In genomic region chr2:155599834-155600233, GRCh38 we compare ENCODE assay signal across 22 cellular contexts.
"Had no signal": no experiment of that assay in that cellular context is flagged by ENCODE, and none has a peak within 500 bp of the region (broad histone marks: within the 10 kb centered on the region; RNA-seq: fewer than 3 reads in every experiment).

No MANE protein-coding gene starts in this region.

- H3K36me3 Mint-ChIP-seq: naive thymus-derived CD8-positive, alpha-beta T cell had no signal

- DNase-seq: cerebellar nuclear complex; dorsolateral prefrontal cortex; effector CD4-positive, alpha-beta T cell; head of caudate nucleus; left ventricle myocardium inferior; lower lobe of right lung; naive thymus-derived CD8-positive, alpha-beta T cell; right lobe of liver; small intestine; stimulated activated CD4-positive, alpha-beta T cell treated with anti-CD3 and anti-CD28 coated beads, Interleukin-12 subunit alpha, Interleukin-12 subunit beta, amount 100 ng/mL, for 4 hours; stimulated activated CD4-positive, alpha-beta T cell treated with anti-CD3 and anti-CD28 coated beads, Interleukin-1b, Interleukin-23, amount 100 ng/mL, for 48 hours; stimulated activated CD4-positive, alpha-beta T cell treated with anti-CD3 and anti-CD28 coated beads, Interleukin-4, amount 100 ng/mL, for 1 hour; stimulated activated CD8-positive, alpha-beta memory T cell treated with anti-CD3 and anti-CD28 coated beads, Interleukin-4, amount 100 ng/mL, for 48 hours; stimulated activated naive CD8-positive, alpha-beta T cell treated with anti-CD3 and anti-CD28 coated beads, Interleukin-15, Interleukin-2, amounts not matched to agents 100 U/mL and 50 U/mL, for 24 hours; substantia nigra; tibial artery; uterus had no signal

- H3K4me1 Mint-ChIP-seq: naive thymus-derived CD8-positive, alpha-beta T cell had no signal

- H3K27ac ChIP-seq: dorsolateral prefrontal cortex, left ventricle myocardium inferior, lower lobe of right lung, neutrophil, pancreas, right lobe of liver, testis, tibial artery, upper lobe of left lung, uterus had no signal

- H3K4me1 ChIP-seq: left ventricle myocardium inferior, lower lobe of right lung, pancreas, right lobe of liver, testis, tibial artery, upper lobe of left lung, uterus had no signal

- H3K36me3 ChIP-seq: left ventricle myocardium inferior, lower lobe of right lung, neutrophil, pancreas, right lobe of liver, tibial artery, upper lobe of left lung, uterus had no signal

- H3K4me3 ChIP-seq: dorsolateral prefrontal cortex, left ventricle myocardium inferior, lower lobe of right lung, pancreas, right lobe of liver, tibial artery, upper lobe of left lung, uterus had no signal

- H3K4me3 Mint-ChIP-seq: naive thymus-derived CD8-positive, alpha-beta T cell had no signal

- H3K27me3 Mint-ChIP-seq: naive thymus-derived CD8-positive, alpha-beta T cell; progenitor cell of endocrine pancreas had no signal

- H3K27ac Mint-ChIP-seq: naive thymus-derived CD8-positive, alpha-beta T cell; progenitor cell of endocrine pancreas had no signal

- ATAC-seq: pancreas had no signal

- H3K9me3 ChIP-seq: neutrophil, pancreas, right lobe of liver, testis, upper lobe of left lung, uterus had no signal

- H3K27me3 ChIP-seq: dorsolateral prefrontal cortex, neutrophil, pancreas, right lobe of liver, testis, tibial artery, upper lobe of left lung, uterus had no signal
